Comparison of ENCODE assay signal across 34 cellular contexts in the genomic region with DNA sequence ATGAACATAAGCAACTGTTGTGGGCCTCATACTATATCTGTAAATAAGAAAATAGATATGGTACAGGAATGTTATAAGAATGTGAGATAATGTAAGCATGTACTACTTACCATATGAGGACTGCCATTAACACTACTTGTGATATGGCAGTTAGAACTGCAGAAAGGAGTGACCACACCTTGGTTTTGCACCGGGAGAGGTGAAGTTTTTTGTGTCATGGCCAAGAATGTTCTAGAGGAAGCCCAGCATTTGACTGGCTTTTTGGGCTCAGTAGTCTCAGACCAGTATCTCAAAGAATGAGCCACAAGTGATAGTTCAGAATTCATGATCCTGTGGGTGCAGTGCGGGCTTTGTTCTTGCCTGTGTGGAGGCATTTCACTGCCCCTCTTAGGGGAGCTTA.
"Had no signal": no experiment of that assay in that cellular context is flagged by ENCODE, and none has a peak within 500 bp of the region (broad histone marks: within the 10 kb centered on the region; RNA-seq: fewer than 3 reads in every experiment).

No MANE protein-coding gene starts in this region.

- H3K27me3 ChIP-seq: body of pancreas, brain microvascular endothelial cell, breast epithelium had no signal

- H3K9me3 ChIP-seq: adrenal gland, body of pancreas, breast epithelium had no signal

- H3K27ac ChIP-seq: adrenal gland, body of pancreas, brain microvascular endothelial cell, breast epithelium, VCaP had no signal

- H3K4me1 ChIP-seq: adrenal gland, body of pancreas, breast epithelium had no signal

- ATAC-seq: activated CD8-positive, alpha-beta T cell treated with anti-CD3 and anti-CD28 coated beads for 36 hours; activated naive CD4-positive, alpha-beta T cell treated with anti-CD3 and anti-CD28 coated beads, Interleukin-2, amount 50 U/mL, for 72 hours; activated T-cell treated with anti-CD3 and anti-CD28 coated beads, Interleukin-2, amount 50 U/mL, for 4 hours; activated T-cell treated with anti-CD3 and anti-CD28 coated beads, Interleukin-2, amount 50 U/mL, for 72 hours; activated T-helper 17 cell treated with anti-CD3 and anti-CD28 coated beads, Interleukin-2, amount 50 U/mL, for 72 hours; body of pancreas had no signal

- H3K36me3 ChIP-seq: adrenal gland, brain microvascular endothelial cell, breast epithelium had no signal

- DNase-seq: activated B cell treated with CpG ODN at 0.5 μM for 24 hours; activated CD4-positive, alpha-beta memory T cell treated with anti-CD3 and anti-CD28 coated beads for 36 hours; activated CD4-positive, alpha-beta T cell treated with anti-CD3 and anti-CD28 coated beads for 4 hours; activated CD4-positive, alpha-beta T cell treated with anti-CD3 and anti-CD28 coated beads, Interleukin-2, amount 10 ng/mL, durations not matched to agents 24 days and 14 days; activated CD4-positive, alpha-beta T cell treated with anti-CD3 and anti-CD28 coated beads, Interleukin-2, amount 50 U/mL, for 1 hour; activated CD4-positive, alpha-beta T cell treated with anti-CD3 and anti-CD28 coated beads, Interleukin-2, amount 50 U/mL, for 4 hours; activated CD4-positive, CD25-positive, alpha-beta regulatory T cell treated with anti-CD3 and anti-CD28 coated beads, Interleukin-2, amount 50 U/mL, for 72 hours; activated CD8-positive, alpha-beta memory T cell treated with anti-CD3 and anti-CD28 coated beads, Interleukin-2, amount 50 U/mL, for 4 hours; activated CD8-positive, alpha-beta T cell treated with anti-CD3 and anti-CD28 coated beads for 36 hours; activated effector memory CD4-positive, alpha-beta T cell treated with anti-CD3 and anti-CD28 coated beads, Interleukin-2, amount 50 U/mL, for 16 hours; activated gamma-delta T cell treated with Interleukin-2 at 50 U/mL for 16 hours; activated naive CD4-positive, alpha-beta T cell; activated naive CD4-positive, alpha-beta T cell treated with anti-CD3 and anti-CD28 coated beads for 36 hours; activated naive CD4-positive, alpha-beta T cell treated with anti-CD3 and anti-CD28 coated beads, Interleukin-2, amount 50 U/mL, for 16 hours; activated naive CD8-positive, alpha-beta T cell treated with anti-CD3 and anti-CD28 coated beads for 36 hours; activated T-cell treated with anti-CD3 and anti-CD28 coated beads for 4 hours; activated T-cell treated with anti-CD3 and anti-CD28 coated beads, Interleukin-2, amount 50 U/mL, for 1 hour; activated T-cell treated with anti-CD3 and anti-CD28 coated beads, Interleukin-2, amount 50 U/mL, for 4 hours; activated T-cell treated with anti-CD3 and anti-CD28 coated beads, Interleukin-2, amount 50 U/mL, for 72 hours; adrenal gland; amniotic stem cell; aorta; body of pancreas; brain microvascular endothelial cell; central memory CD4-positive, alpha-beta T cell; T-helper 1 cell; T-helper 2 cell; T-helper 9 cell had no signal

- H3K4me3 ChIP-seq: adrenal gland, body of pancreas, breast epithelium had no signal

- FAIRE-seq: astrocyte, TTC549 had no signal
